In the genomic region with DNA sequence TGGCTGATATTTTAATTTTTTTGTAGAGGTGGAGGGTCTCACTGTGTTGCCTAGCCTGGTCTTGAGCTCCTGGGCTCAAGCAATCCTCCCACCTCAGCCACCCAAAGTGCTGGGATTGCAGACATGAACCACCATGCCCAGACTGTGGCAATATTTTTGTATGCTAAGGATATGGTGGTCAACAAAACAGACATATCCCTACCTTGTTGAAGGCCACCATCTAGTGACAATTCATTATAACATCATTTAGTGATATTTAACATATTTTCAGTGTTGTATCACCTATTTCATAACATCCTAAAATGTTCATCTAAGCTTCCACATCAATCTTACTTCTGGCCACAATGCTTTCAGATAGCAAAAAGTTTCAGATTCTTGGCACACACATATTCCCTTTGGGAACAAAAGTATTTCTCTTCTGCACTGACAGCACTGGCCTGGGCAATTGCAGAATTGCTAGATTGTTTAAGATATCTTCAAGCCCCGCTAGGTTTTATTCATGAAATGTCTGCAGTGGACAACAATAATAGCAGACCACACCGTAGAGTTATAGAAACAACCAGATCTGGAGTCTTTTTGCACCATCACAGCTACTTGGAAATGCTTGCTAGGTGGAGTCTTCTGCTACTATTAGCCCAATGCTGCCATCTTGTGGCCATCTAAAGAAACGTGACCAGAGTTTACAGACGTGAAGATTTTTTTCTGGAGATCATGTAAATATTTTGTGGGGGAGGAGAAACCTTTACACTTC, we compare ENCODE assay signal across 9 cellular contexts. TPM values are rescaled to one million over a fixed set of nuclear protein-coding genes. Genes with fewer than 3 reads are reported as not detected.
DNase-seq lines count a peak whose midpoint lies in the region; ATAC-seq, FAIRE-seq and TF ChIP-seq lines count a peak whose summit lies in the region.
"Had no signal": no experiment of that assay in that cellular context is flagged by ENCODE, and none has a peak within 500 bp of the region (broad histone marks: within the 10 kb centered on the region; RNA-seq: fewer than 3 reads in every experiment).

No MANE protein-coding gene starts in this region.

- no peak overlapping the region for H3K4me3 ChIP-seq in pancreas

- WGBS in pancreas, 2 donors = 0 to 1% methylated on average over 4 of the region's 4 CpGs

- peak; percentile 90 for FAIRE-seq in pancreas (lab: Jason Lieb, UNC)

- H3K27me3 ChIP-seq in pancreas = no peaks in the 10 kb centered on the region

- H3K36me3 ChIP-seq in pancreas = no peaks in the 10 kb centered on the region

- CTCF ChIA-PET in RWPE1 (lab: Yijun Ruan, JAX) = interaction anchor here (0.5 to 5.2 kb wide), 29 partner anchors 8 to 1529 kb away, joined by 3 to 92 read pairs (median 3); partner anchors contain the start of gene CTNNA3

- H3K27ac ChIP-seq in RWPE1 = no peak overlapping the region
- H3K27ac ChIP-seq in pancreas = no peak overlapping the region
- H3K27ac ChIP-seq: epithelial cell of prostate had no signal

- intact Hi-C loops in pancreas (cut with DNase I) = loop anchor here in 2 of 3 donors (5.0 to 10.0 kb wide), 2 partner anchors 82 to 95 kb away; partner anchors contain the start of gene CTNNA3 (in 1 of the 2)

- POLR2A ChIA-PET in RWPE1 (lab: Yijun Ruan, JAX; ENCODE audit: low non-redundant PET) = no interaction called here

- ATAC-seq in GM21619 (IDR thresholded peaks at IDR 0.05; ENCODE audit: unreplicated experiment) (peak; percentile 36), pancreas (peak; percentile 80 to 95 (median 92))

- peak; percentile 78 for TF ChIP-seq CTCF in RWPE1 (conservative IDR thresholded peaks at IDR 0.05; ENCODE audit: low read depth)
- peak; percentile 61 to 71 (median 68) for TF ChIP-seq CTCF in pancreas (IDR thresholded peaks at IDR 0.05)

- no peaks in the 10 kb centered on the region for H3K9me3 ChIP-seq in pancreas

- DNase-seq in DMS53 treated with DMSO at 0.1 percent for 48 hours (lab: John Stamatoyannopoulos, UW; ENCODE audit: unreplicated experiment) (peak; percentile 87), Kasumi-1 (lab: John Stamatoyannopoulos, UW) (peak; percentile 96 to 100), RWPE1 (ENCODE audit: low spot score) (peak; percentile 67), foreskin melanocyte (peak; percentile 55), pancreas (peak in 3 of 6 donors; percentile 54 to 73 (median 63)), ureter (ENCODE audit: low spot score) (peak; percentile 73)
- peak; percentile 52 for DNase-seq in activated gamma-delta T cell treated with anti-CD3 and anti-CD28 coated beads, Interleukin-2, amount 50 U/mL, for 16 hours (ENCODE audit: low read depth)

- H3K4me1 ChIP-seq in pancreas = no peaks in the 10 kb centered on the region

RNA-seq across cellular contexts. Expression of gene DNAJC12, which starts 58.4 kb away (rescaled TPM):
- total RNA-seq in pancreas = 10 to 100 TPM in 5 of 6 donors, 1 to 10 TPM in 1; 8.7 to 29.2 (median 19.6) TPM
- polyA plus RNA-seq in pancreas = 10 to 100 TPM; 17.3 to 35.5 TPM
- 1.8 TPM for total RNA-seq in ureter
